ENCODE assay signal across 15 cellular contexts in the genomic region with DNA sequence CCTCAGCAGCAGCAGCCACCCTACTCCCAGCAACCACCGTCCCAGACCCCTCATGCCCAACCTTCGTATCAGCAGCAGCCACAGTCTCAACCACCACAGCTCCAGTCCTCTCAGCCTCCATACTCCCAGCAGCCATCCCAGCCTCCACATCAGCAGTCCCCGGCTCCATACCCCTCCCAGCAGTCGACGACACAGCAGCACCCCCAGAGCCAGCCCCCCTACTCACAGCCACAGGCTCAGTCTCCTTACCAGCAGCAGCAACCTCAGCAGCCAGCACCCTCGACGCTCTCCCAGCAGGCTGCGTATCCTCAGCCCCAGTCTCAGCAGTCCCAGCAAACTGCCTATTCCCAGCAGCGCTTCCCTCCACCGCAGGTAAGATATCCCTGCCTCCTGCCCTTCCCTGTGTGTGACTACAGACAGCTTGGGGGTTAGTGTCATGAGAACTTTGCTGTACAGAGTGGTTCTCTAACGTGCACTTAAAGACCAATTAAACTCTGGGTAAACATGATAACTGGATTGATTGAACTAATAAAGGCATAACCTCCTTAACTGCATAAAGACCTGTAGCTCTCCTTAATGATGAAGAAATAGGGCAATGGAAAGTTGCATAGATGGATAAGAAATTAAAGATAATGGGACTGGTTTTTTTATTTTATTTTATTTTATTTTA. TPM values are rescaled to one million over a fixed set of nuclear protein-coding genes. Genes with fewer than 3 reads are reported as not detected.
DNase-seq lines count a peak whose midpoint lies in the region; ATAC-seq, FAIRE-seq and TF ChIP-seq lines count a peak whose summit lies in the region.
"Had no signal": no experiment of that assay in that cellular context is flagged by ENCODE, and none has a peak within 500 bp of the region (broad histone marks: within the 10 kb centered on the region; RNA-seq: fewer than 3 reads in every experiment).

No MANE protein-coding gene starts in this region.

- intact Hi-C loops in activated B cell treated with CpG ODN at 0.5 μM for 24 hours (cut with micrococcal nuclease) (no loop called here), ascending aorta (cut with DNase I) (no loop called here)

- TF ChIP-seq CTCF in activated B cell treated with CpG ODN at 0.5 μM for 24 hours (IDR thresholded peaks at IDR 0.05) (no peak), endodermal cell (conservative IDR thresholded peaks at IDR 0.05) (no peak), progenitor cell of endocrine pancreas (IDR thresholded peaks at IDR 0.05; ENCODE audit: unreplicated experiment) (no peak), ascending aorta (IDR thresholded peaks at IDR 0.05) (no peak)

- peaks cover 85% of the 10 kb centered on the region for H3K36me3 Mint-ChIP-seq in activated T-cell treated with anti-CD3 and anti-CD28 coated beads, Interleukin-2, amount 50 U/mL, for 24 hours (ENCODE audit: low read depth)
- H3K36me3 Mint-ChIP-seq in activated B cell treated with CpG ODN at 0.5 μM for 24 hours (ENCODE audit: low read depth) (peaks cover 59% of the 10 kb centered on the region), endodermal cell (ENCODE audit: low read depth) (peaks cover 53% of the 10 kb centered on the region), progenitor cell of endocrine pancreas (ENCODE audit: insufficient read depth) (peaks cover 28% of the 10 kb centered on the region)

- H3K4me3 Mint-ChIP-seq in activated T-cell treated with anti-CD3 and anti-CD28 coated beads, Interleukin-2, amount 50 U/mL, for 24 hours: no peak overlapping the region
- H3K4me3 Mint-ChIP-seq in activated B cell treated with CpG ODN at 0.5 μM for 24 hours (no peak overlapping the region), endodermal cell (no peak overlapping the region), progenitor cell of endocrine pancreas (ENCODE audit: low read depth) (no peak overlapping the region)

- H3K4me1 ChIP-seq in endodermal cell (ENCODE audit: control insufficient read depth, insufficient read depth, low read length): peaks cover 10% of the 10 kb centered on the region
- H3K4me1 ChIP-seq in ascending aorta: peaks cover 0 to 31% of the 10 kb centered on the region in 2 donors
- H3K4me1 ChIP-seq: colonic mucosa had no signal

- DNase-seq in activated T-cell treated with anti-CD3 and anti-CD28 coated beads, Interleukin-2, amount 50 U/mL, for 24 hours: no peak
- DNase-seq in activated T-cell treated with anti-CD3 and anti-CD28 coated beads, Interleukin-2, amount 50 U/mL, for 1 hour: no peak
- DNase-seq in activated B cell treated with CpG ODN at 0.5 μM for 24 hours: no peak
- DNase-seq in endodermal cell: no peak
- no peak for DNase-seq in progenitor cell of endocrine pancreas (ENCODE audit: low spot score, unreplicated experiment)
- no peak for DNase-seq in H54 (ENCODE audit: insufficient read length, low spot score)
- no peak for DNase-seq in SHP77 treated with DMSO at 0.1 percent for 48 hours (lab: John Stamatoyannopoulos, UW)
- no peak for DNase-seq in ascending aorta (ENCODE audit: low spot score in 2 of 2)
- DNase-seq: colonic mucosa; GDM1; NCI-H1105; SHP77; stimulated activated naive CD8-positive, alpha-beta T cell treated with anti-CD3 and anti-CD28 coated beads, Interleukin-15, Interleukin-2, amounts not matched to agents 100 U/mL and 50 U/mL, for 24 hours had no signal

- FAIRE-seq in H54 (lab: Jason Lieb, UNC): no peak
- FAIRE-seq: GM19239 had no signal

- 96 to 100% methylated on average over 5 to 11 of the region's 11 CpGs for WGBS in endodermal cell (ENCODE audit: insufficient coverage in 1 of 2, insufficient read length in 1 of 2), 2 experiments

- no peaks in the 10 kb centered on the region for H3K9me3 Mint-ChIP-seq in activated T-cell treated with anti-CD3 and anti-CD28 coated beads, Interleukin-2, amount 50 U/mL, for 24 hours
- H3K9me3 Mint-ChIP-seq in activated B cell treated with CpG ODN at 0.5 μM for 24 hours: no peaks in the 10 kb centered on the region
- H3K9me3 Mint-ChIP-seq in endodermal cell: no peaks in the 10 kb centered on the region
- H3K9me3 Mint-ChIP-seq in progenitor cell of endocrine pancreas (ENCODE audit: low read depth): no peaks in the 10 kb centered on the region

- TF ChIP-seq POLR2A in H54 (IDR thresholded peaks at IDR 0.05; ENCODE audit: low read depth, low read length): no peak

- H3K9me3 ChIP-seq in endodermal cell (ENCODE audit: control insufficient read depth, low read length): no peaks in the 10 kb centered on the region
- H3K9me3 ChIP-seq in ascending aorta: no peaks in the 10 kb centered on the region
- H3K9me3 ChIP-seq: colonic mucosa had no signal

- CTCF ChIA-PET in activated B cell treated with CpG ODN at 0.5 μM for 24 hours (lab: Charles Lee): interaction anchor here (1.7 kb wide), 1 partner anchor 58 kb away, joined by 4 read pairs; no protein-coding TSS in a partner anchor

- no peaks in the 10 kb centered on the region for H3K27me3 Mint-ChIP-seq in activated T-cell treated with anti-CD3 and anti-CD28 coated beads, Interleukin-2, amount 50 U/mL, for 24 hours
- no peaks in the 10 kb centered on the region for H3K27me3 Mint-ChIP-seq in activated B cell treated with CpG ODN at 0.5 μM for 24 hours
- H3K27me3 Mint-ChIP-seq in endodermal cell (ENCODE audit: insufficient read depth): no peaks in the 10 kb centered on the region
- H3K27me3 Mint-ChIP-seq in progenitor cell of endocrine pancreas: no peaks in the 10 kb centered on the region

- H3K27me3 ChIP-seq in endodermal cell (ENCODE audit: control insufficient read depth, insufficient read depth, low read length, poor library complexity, severe bottlenecking): no peaks in the 10 kb centered on the region
- no peaks in the 10 kb centered on the region for H3K27me3 ChIP-seq in ascending aorta
- H3K27me3 ChIP-seq: colonic mucosa had no signal

- POLR2A ChIA-PET in activated B cell treated with CpG ODN at 0.5 μM for 24 hours (lab: Charles Lee): interaction anchor here (2.7 kb wide), 1 partner anchor 12 kb away, joined by 10 read pairs; no protein-coding TSS in a partner anchor

- H3K9ac ChIP-seq in endodermal cell (ENCODE audit: extremely low read depth, low read length, poor library complexity, severe bottlenecking): no peak overlapping the region

- peaks cover 86% of the 10 kb centered on the region for H3K4me1 Mint-ChIP-seq in activated T-cell treated with anti-CD3 and anti-CD28 coated beads, Interleukin-2, amount 50 U/mL, for 24 hours (ENCODE audit: low read depth)
- H3K4me1 Mint-ChIP-seq in activated B cell treated with CpG ODN at 0.5 μM for 24 hours (peaks cover 46% of the 10 kb centered on the region), endodermal cell (peaks cover 18% of the 10 kb centered on the region), progenitor cell of endocrine pancreas (ENCODE audit: low read depth) (peaks cover 31% of the 10 kb centered on the region)

- H3K36me3 ChIP-seq in endodermal cell (ENCODE audit: control insufficient read depth, insufficient read depth, low read length) (peaks cover 71% of the 10 kb centered on the region), ascending aorta (peaks cover 48 to 61% of the 10 kb centered on the region in 2 donors)

- H3K27ac Mint-ChIP-seq in activated T-cell treated with anti-CD3 and anti-CD28 coated beads, Interleukin-2, amount 50 U/mL, for 24 hours: peak overlapping the region; percentile 80
- H3K27ac Mint-ChIP-seq in activated B cell treated with CpG ODN at 0.5 μM for 24 hours: peak overlapping the region; percentile 50
- H3K27ac Mint-ChIP-seq in endodermal cell: peak overlapping the region; percentile 53
- peak overlapping the region; percentile 89 for H3K27ac Mint-ChIP-seq in progenitor cell of endocrine pancreas

- H3K4me3 ChIP-seq in endodermal cell (ENCODE audit: low read length) (no peak overlapping the region), ascending aorta (no peak overlapping the region)
- H3K4me3 ChIP-seq: colonic mucosa had no signal

- no peak for ATAC-seq in activated B cell treated with CpG ODN at 0.5 μM for 24 hours (ENCODE audit: low read depth)
- ATAC-seq: esophagus mucosa; stimulated activated naive CD8-positive, alpha-beta T cell treated with anti-CD3 and anti-CD28 coated beads, Interleukin-15, Interleukin-2, amounts not matched to agents 100 U/mL and 50 U/mL, for 24 hours had no signal

- H3K27ac ChIP-seq in endodermal cell (ENCODE audit: low read depth, low read length) (no peak overlapping the region), ascending aorta (no peak overlapping the region)
- H3K27ac ChIP-seq: colonic mucosa had no signal

RNA-seq across cellular contexts. Expression of gene ARID1A, which starts 35.6 kb away (rescaled TPM):
- total RNA-seq in activated B cell treated with CpG ODN at 0.5 μM for 24 hours (116 and 142 TPM in 2 replicates), endodermal cell (100 to 1,000 TPM; 118 to 128 TPM), progenitor cell of endocrine pancreas (174 and 186 TPM in 2 replicates), ascending aorta (104 TPM)
- 83.1 TPM for polyA plus RNA-seq in endodermal cell (2013, experiment 1 of 2)
- 81.4 TPM for polyA plus RNA-seq in endodermal cell (2013, experiment 2 of 2)

RNA-seq across cellular contexts. Expression of gene PIGV, which starts 56.4 kb away (rescaled TPM):
- total RNA-seq in activated B cell treated with CpG ODN at 0.5 μM for 24 hours: 29.6 and 35.4 TPM in 2 replicates
- 10 to 100 TPM; 12.7 to 14.6 TPM for total RNA-seq in endodermal cell
- 13.3 TPM for polyA plus RNA-seq in endodermal cell (2013, experiment 1 of 2)
- polyA plus RNA-seq in endodermal cell (2013, experiment 2 of 2): 12.6 TPM
- total RNA-seq in progenitor cell of endocrine pancreas: 10.2 and 12.1 TPM in 2 replicates
- 8.8 TPM for total RNA-seq in ascending aorta
